ENCODE assay signal across 16 cellular contexts in the genomic region with DNA sequence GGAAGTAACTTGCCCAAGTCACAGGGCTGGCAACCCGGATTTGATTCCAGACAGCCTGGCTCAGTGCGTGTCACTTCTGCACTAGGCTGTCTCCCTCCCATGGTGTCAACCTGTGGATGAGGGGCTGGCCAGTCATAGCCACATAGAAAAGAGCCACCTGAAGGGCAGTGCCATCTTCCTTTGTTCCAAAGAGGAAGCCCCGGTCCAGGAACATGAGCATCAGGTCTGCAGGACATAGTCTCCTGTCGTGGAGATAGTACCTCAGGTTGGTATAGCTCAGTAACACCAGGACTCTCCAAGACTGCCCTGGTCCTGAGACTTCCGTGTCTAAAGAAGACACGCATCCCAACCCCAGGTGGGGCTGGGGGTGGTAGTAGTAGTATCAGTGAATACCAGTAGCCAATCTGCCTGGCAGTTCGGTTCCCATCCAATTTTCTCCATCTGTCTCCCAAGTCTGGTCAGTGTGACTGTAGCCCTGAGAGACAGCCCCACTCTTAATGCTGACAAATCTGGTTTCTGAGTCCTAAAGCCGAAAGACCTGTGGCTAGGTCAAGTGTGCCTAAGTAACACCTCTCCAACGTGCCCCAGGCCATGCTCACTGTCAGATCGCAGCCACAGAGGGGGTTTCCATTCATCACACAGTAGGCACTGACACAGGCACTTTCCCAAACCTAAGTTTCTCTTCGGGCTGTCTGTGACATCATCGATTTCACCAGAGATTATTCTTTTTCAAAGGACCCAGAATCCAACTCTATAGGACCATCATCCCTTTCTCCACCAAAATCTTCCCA. TPM values are rescaled to one million over a fixed set of nuclear protein-coding genes. Genes with fewer than 3 reads are reported as not detected.
DNase-seq lines count a peak whose midpoint lies in the region; ATAC-seq, FAIRE-seq and TF ChIP-seq lines count a peak whose summit lies in the region.
"Had no signal": no experiment of that assay in that cellular context is flagged by ENCODE, and none has a peak within 500 bp of the region (broad histone marks: within the 10 kb centered on the region; RNA-seq: fewer than 3 reads in every experiment).

No MANE protein-coding gene starts in this region.

- H3K9ac ChIP-seq in HepG2 (ENCODE audit: insufficient read depth, low read depth, low read length) (no peak overlapping the region), KMS-11 (no peak overlapping the region; the same call in 1 of the 2 replicates), neural progenitor cell (no peak overlapping the region)

- H3K4me1 Mint-ChIP-seq in neural progenitor cell: peaks cover 22% of the 10 kb centered on the region
- H3K4me1 Mint-ChIP-seq in activated naive CD4-positive, alpha-beta T cell treated with anti-CD3 and anti-CD28 coated beads, Interleukin-2, amount 10 ng/mL, durations not matched to agents 7 days and 5 days: no peaks in the 10 kb centered on the region
- H3K4me1 Mint-ChIP-seq: CD14-positive monocyte had no signal

- H3K36me3 ChIP-seq in HepG2 (replicated peaks in 1 of 2; ENCODE audit: control insufficient read depth in 1 of 2, insufficient read depth in 2 of 2, low read length in 2 of 2) (peaks cover 0 to 2% of the 10 kb centered on the region in 2 experiments; a peak in 1 of 5 replicates), right lobe of liver (no peaks in the 10 kb centered on the region), KMS-11 (ENCODE audit: insufficient read depth) (no peaks in the 10 kb centered on the region), neural progenitor cell (no peaks in the 10 kb centered on the region), uterus (no peaks in the 10 kb centered on the region)

- H3K4me2 ChIP-seq in HepG2 (ENCODE audit: low read depth, low read length) (no peak overlapping the region), KMS-11 (peak overlapping the region; percentile 50; the same call in 1 of the 2 replicates), neural progenitor cell (no peak overlapping the region)

- no peaks in the 10 kb centered on the region for H3K9me3 Mint-ChIP-seq in neural progenitor cell
- H3K9me3 Mint-ChIP-seq in activated naive CD4-positive, alpha-beta T cell treated with anti-CD3 and anti-CD28 coated beads, Interleukin-2, amount 10 ng/mL, durations not matched to agents 7 days and 5 days: no peaks in the 10 kb centered on the region
- H3K9me3 Mint-ChIP-seq: CD14-positive monocyte had no signal

- WGBS in HepG2 (ENCODE audit: low lambda C conversion rate): 87% methylated on average over 7 of the region's 12 CpGs
- 93% methylated on average over 5 of the region's 12 CpGs for WGBS in right lobe of liver (ENCODE audit: insufficient coverage, low coverage, low lambda C conversion rate, missing lambda C conversion rate)

- no TSS peak for BruUV-seq in HepG2 (replicated peaks; lab: Mats Ljungman, UMichigan)

- H3K27ac Mint-ChIP-seq in neural progenitor cell: peak overlapping the region; percentile 10
- H3K27ac Mint-ChIP-seq in activated naive CD4-positive, alpha-beta T cell treated with anti-CD3 and anti-CD28 coated beads, Interleukin-2, amount 10 ng/mL, durations not matched to agents 7 days and 5 days: no peak overlapping the region
- H3K27ac Mint-ChIP-seq: CD14-positive monocyte had no signal

- in situ Hi-C loops in HepG2 (cut with HindIII; ENCODE audit: extremely low pct_ligation_motif_present, low pct_unique_long_range_greater_than_20kb): no loop called here

- FAIRE-seq in HepG2 (lab: Jason Lieb, UNC): no peak

- CTCF ChIA-PET in HepG2 (lab: Yijun Ruan, JAX; ENCODE audit: low intra/inter-chr PET ratio, low total read pairs): no interaction called here
- CTCF ChIA-PET in activated naive CD4-positive, alpha-beta T cell treated with anti-CD3 and anti-CD28 coated beads, Interleukin-2, amount 10 ng/mL, durations not matched to agents 7 days and 5 days (lab: Charles Lee): interaction anchor here (4.9 kb wide), 1 partner anchor 14 kb away, joined by 19 read pairs; no protein-coding TSS in a partner anchor

- intact Hi-C loops in HepG2 (cut with micrococcal nuclease; ENCODE audit: unreplicated experiment) (no loop called here), right lobe of liver (cut with DNase I) (no loop called here), uterus (cut with DNase I; ENCODE audit: low total_unique reads) (no loop called here)

- no peaks in the 10 kb centered on the region for H3F3A ChIP-seq in neural progenitor cell (ENCODE audit: low read depth)

- H2AFZ ChIP-seq in HepG2 (ENCODE audit: low read length): no peak overlapping the region
- no peak overlapping the region for H2AFZ ChIP-seq in KMS-11 (ENCODE audit: low read depth)
- no peak overlapping the region for H2AFZ ChIP-seq in neural progenitor cell (replicated peaks)

- H3K4me3 Mint-ChIP-seq in neural progenitor cell: no peak overlapping the region
- no peak overlapping the region for H3K4me3 Mint-ChIP-seq in activated naive CD4-positive, alpha-beta T cell treated with anti-CD3 and anti-CD28 coated beads, Interleukin-2, amount 10 ng/mL, durations not matched to agents 7 days and 5 days
- H3K4me3 Mint-ChIP-seq: CD14-positive monocyte had no signal

- no peak for ATAC-seq in HepG2
- no peak for ATAC-seq in right lobe of liver

- H3K4me3 ChIP-seq in HepG2 (replicated peaks in 1 of 3; ENCODE audit: insufficient read depth in 1 of 3, low read depth in 2 of 3, low read length in 3 of 3): no peak overlapping the region
- H3K4me3 ChIP-seq in right lobe of liver: no peak overlapping the region
- H3K4me3 ChIP-seq in KMS-11 (IDR thresholded peaks at IDR 0.05; ENCODE audit: insufficient read depth, low read depth, low read length): no peak overlapping the region
- no peak overlapping the region for H3K4me3 ChIP-seq in neural progenitor cell
- no peak overlapping the region for H3K4me3 ChIP-seq in uterus
- H3K4me3 ChIP-seq: Peyer's patch had no signal

- H3K79me2 ChIP-seq in HepG2 (ENCODE audit: insufficient read depth, low read length) (no peaks in the 10 kb centered on the region), KMS-11 (ENCODE audit: insufficient read depth, low read depth) (no peaks in the 10 kb centered on the region), neural progenitor cell (ENCODE audit: low read depth) (no peaks in the 10 kb centered on the region)

- TF ChIP-seq RAD21 in HepG2 (CRISPR knock-in tag; IDR thresholded peaks at IDR 0.05): no peak

- H4K20me1 ChIP-seq in HepG2 (ENCODE audit: insufficient read depth, low read length): no peaks in the 10 kb centered on the region
- H4K20me1 ChIP-seq in KMS-11 (ENCODE audit: insufficient read depth): no peaks in the 10 kb centered on the region
- H4K20me1 ChIP-seq in neural progenitor cell (ENCODE audit: low read depth): no peaks in the 10 kb centered on the region

- H3K27me3 ChIP-seq in HepG2 (ENCODE audit: control insufficient read depth in 1 of 2, insufficient read depth in 2 of 2, low read length in 2 of 2) (no peaks in the 10 kb centered on the region), right lobe of liver (no peaks in the 10 kb centered on the region), KMS-11 (ENCODE audit: insufficient read depth, low read depth) (no peaks in the 10 kb centered on the region), neural progenitor cell (no peaks in the 10 kb centered on the region), uterus (no peaks in the 10 kb centered on the region)
- H3K27me3 ChIP-seq: Peyer's patch had no signal

- H3K4me1 ChIP-seq in HepG2 (ENCODE audit: insufficient read depth, low read length) (peaks cover 40% of the 10 kb centered on the region), right lobe of liver (peaks cover 0 to 22% (median 9%) of the 10 kb centered on the region in 4 donors), KMS-11 (ENCODE audit: low read depth, poor library complexity, severe bottlenecking) (peaks cover 22% of the 10 kb centered on the region), neural progenitor cell (peaks cover 11% of the 10 kb centered on the region), uterus (no peaks in the 10 kb centered on the region)
- H3K4me1 ChIP-seq: Caco-2, Peyer's patch had no signal

- peaks cover 8% of the 10 kb centered on the region for H3K27me3 Mint-ChIP-seq in neural progenitor cell (ENCODE audit: insufficient read depth, low read depth)
- H3K27me3 Mint-ChIP-seq in activated naive CD4-positive, alpha-beta T cell treated with anti-CD3 and anti-CD28 coated beads, Interleukin-2, amount 10 ng/mL, durations not matched to agents 7 days and 5 days: peaks cover 22% of the 10 kb centered on the region

- H3K9me3 ChIP-seq in HepG2 (ENCODE audit: low read length) (no peaks in the 10 kb centered on the region), right lobe of liver (no peaks in the 10 kb centered on the region), neural progenitor cell (ENCODE audit: low read depth) (no peaks in the 10 kb centered on the region), uterus (no peaks in the 10 kb centered on the region)
- H3K9me3 ChIP-seq: Caco-2, Peyer's patch had no signal

- no peak overlapping the region for H3K27ac ChIP-seq in HepG2 (ENCODE audit: extremely low read length, insufficient read depth, low read length)
- no peak overlapping the region for H3K27ac ChIP-seq in right lobe of liver
- H3K27ac ChIP-seq in KMS-11: no peak overlapping the region; the same call in 1 of the 2 replicates
- no peak overlapping the region for H3K27ac ChIP-seq in neural progenitor cell
- H3K27ac ChIP-seq in uterus: no peak overlapping the region
- H3K27ac ChIP-seq: Peyer's patch had no signal

- TF ChIP-seq CTCF in HepG2 (CRISPR knock-in tag; IDR thresholded peaks at IDR 0.05): no peak
- no peak for TF ChIP-seq CTCF in right lobe of liver (IDR thresholded peaks at IDR 0.05)
- TF ChIP-seq CTCF in KMS-11 (conservative IDR thresholded peaks at IDR 0.05; ENCODE audit: low read depth, low read length): no peak
- no peak for TF ChIP-seq CTCF in neural progenitor cell (IDR thresholded peaks at IDR 0.05)
- no peak for TF ChIP-seq CTCF in uterus (IDR thresholded peaks at IDR 0.05)

- TF ChIP-seq EP300 in HepG2 (IDR thresholded peaks at IDR 0.05; ENCODE audit: low read depth in 2 of 2, low read length in 2 of 2) (no peak), HepG2 (CRISPR knock-in tag; IDR thresholded peaks at IDR 0.05; ENCODE audit: borderline replicate concordance) (no peak)

- H3K36me3 Mint-ChIP-seq in neural progenitor cell: no peaks in the 10 kb centered on the region
- H3K36me3 Mint-ChIP-seq in activated naive CD4-positive, alpha-beta T cell treated with anti-CD3 and anti-CD28 coated beads, Interleukin-2, amount 10 ng/mL, durations not matched to agents 7 days and 5 days: no peaks in the 10 kb centered on the region
- H3K36me3 Mint-ChIP-seq: CD14-positive monocyte had no signal

- POLR2A ChIA-PET in HepG2 (lab: Yijun Ruan, JAX): no interaction called here

- DNase-seq in HepG2 (ENCODE audit: low spot score) (no peak), right lobe of liver (no peak), neural progenitor cell (ENCODE audit: low spot score) (no peak), GM19240 (ENCODE audit: insufficient read length, low spot score) (no peak), uterus (no peak)
- no peak for DNase-seq in activated naive CD4-positive, alpha-beta T cell treated with anti-CD3 and anti-CD28 coated beads, Interleukin-2, amount 10 ng/mL, durations not matched to agents 7 days and 5 days
- DNase-seq: Caco-2, HCEC 1CT, KG1, NCI-H1105 treated with DMSO at 0.1 percent for 48 hours, NCI-H187, NCI-H69, Peyer's patch, Right ventricle myocardium superior had no signal

- TF ChIP-seq POLR2A in HepG2 (IDR thresholded peaks at IDR 0.05; ENCODE audit: insufficient read depth in 1 of 2, low read depth in 2 of 2, low read length in 2 of 2): no peak
- no peak for TF ChIP-seq POLR2A in right lobe of liver (IDR thresholded peaks at IDR 0.05)
- no peak for TF ChIP-seq POLR2A in uterus (IDR thresholded peaks at IDR 0.05)

RNA-seq across cellular contexts. Expression of gene C11orf58, which starts 33.1 kb away (rescaled TPM):
- total RNA-seq in HepG2 (2016; rRNA removed; fragmentation: Illumina TruSeq; extraction: Trizol) (167 and 271 TPM in 2 replicates), right lobe of liver (10 to 100 TPM; 50.3 to 79.1 (median 56.9) TPM), neural progenitor cell (ENCODE audit: low replicate concordance) (241 and 320 TPM in 2 replicates), uterus (100 to 1,000 TPM; 126 to 252 (median 148) TPM)
- 28.7 and 31.1 TPM in 2 replicates for total RNA-seq in HepG2 (2016; cell fraction: cytosol; rRNA removed; fragmentation: Illumina TruSeq; extraction: Trizol; ENCODE audit: low read depth)
- 172 and 267 TPM in 2 replicates for total RNA-seq in HepG2 (2016; cell fraction: insoluble cytoplasmic fraction; rRNA removed; fragmentation: Illumina TruSeq; extraction: Trizol)
- 54.6 and 66.3 TPM in 2 replicates for total RNA-seq in HepG2 (2016; cell fraction: membrane; rRNA removed; fragmentation: Illumina TruSeq; extraction: Trizol)
- 102 and 105 TPM in 2 replicates for total RNA-seq in HepG2 (2016; cell fraction: nucleus; rRNA removed; fragmentation: Illumina TruSeq; extraction: Trizol)
- polyA plus RNA-seq in HepG2 (2011; rRNA removed): 65.8 and 83.8 TPM in 2 replicates
- polyA plus RNA-seq in HepG2 (2011; cell fraction: cytosol; rRNA removed): 48.8 and 63.9 TPM in 2 replicates
- 32.9 and 41.1 TPM in 2 replicates for polyA plus RNA-seq in HepG2 (2011; cell fraction: nucleus; rRNA removed)
- 122 and 187 TPM in 2 replicates for polyA plus RNA-seq in HepG2 (2012)
- polyA plus RNA-seq in HepG2 (2016; cell fraction: cytosol; fragmentation: Illumina TruSeq; extraction: Trizol; ENCODE audit: low read depth): 28.9 and 36.4 TPM in 2 replicates
- 352 and 397 TPM in 2 replicates for polyA plus RNA-seq in HepG2 (2016; cell fraction: insoluble cytoplasmic fraction; fragmentation: Illumina TruSeq; extraction: Trizol; ENCODE audit: low read depth)
- 50.7 and 60.3 TPM in 2 replicates for polyA plus RNA-seq in HepG2 (2016; cell fraction: membrane; fragmentation: Illumina TruSeq; extraction: Trizol; ENCODE audit: low read depth)
- polyA plus RNA-seq in HepG2 (2016; cell fraction: nucleus; fragmentation: Illumina TruSeq; extraction: Trizol; ENCODE audit: insufficient read depth, low read depth): 149 and 156 TPM in 2 replicates
- 55.1 and 86.4 TPM in 2 replicates for polyA minus RNA-seq in HepG2 (2011; rRNA and poly(A)+ RNA removed; ENCODE audit: low replicate concordance)
- polyA minus RNA-seq in HepG2 (2011; cell fraction: cytosol; rRNA and poly(A)+ RNA removed): 84.8 and 85.0 TPM in 2 replicates
- polyA minus RNA-seq in HepG2 (2011; cell fraction: nucleus; rRNA and poly(A)+ RNA removed): 86.7 and 87.2 TPM in 2 replicates
